Comparison of ENCODE assay signal across 1 cellular context in genomic region chr7:92678291-92678920, GRCh38.
A peak's percentile ranks its signal among the peaks of the same experiment; 100 is the strongest.
TF ChIP-seq lines count a peak whose summit lies in the region.

No MANE protein-coding gene starts in this region.

TF ChIP-seq in HepG2, 621 proteins besides CTCF, POLR2A, EP300 and RAD21 (continued from another document and continues in another):
- TF ChIP-seq, protein P1, sequence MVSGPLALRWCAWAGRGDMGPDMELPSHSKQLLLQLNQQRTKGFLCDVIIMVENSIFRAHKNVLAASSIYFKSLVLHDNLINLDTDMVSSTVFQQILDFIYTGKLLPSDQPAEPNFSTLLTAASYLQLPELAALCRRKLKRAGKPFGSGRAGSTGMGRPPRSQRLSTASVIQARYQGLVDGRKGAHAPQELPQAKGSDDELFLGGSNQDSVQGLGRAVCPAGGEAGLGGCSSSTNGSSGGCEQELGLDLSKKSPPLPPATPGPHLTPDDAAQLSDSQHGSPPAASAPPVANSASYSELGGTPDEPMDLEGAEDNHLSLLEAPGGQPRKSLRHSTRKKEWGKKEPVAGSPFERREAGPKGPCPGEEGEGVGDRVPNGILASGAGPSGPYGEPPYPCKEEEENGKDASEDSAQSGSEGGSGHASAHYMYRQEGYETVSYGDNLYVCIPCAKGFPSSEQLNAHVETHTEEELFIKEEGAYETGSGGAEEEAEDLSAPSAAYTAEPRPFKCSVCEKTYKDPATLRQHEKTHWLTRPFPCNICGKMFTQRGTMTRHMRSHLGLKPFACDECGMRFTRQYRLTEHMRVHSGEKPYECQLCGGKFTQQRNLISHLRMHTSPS (CRISPR knock-in tag; IDR thresholded peaks at IDR 0.05; ENCODE audit: low read depth), result no peak
- TF ChIP-seq GABPB1 (CRISPR knock-in tag; IDR thresholded peaks at IDR 0.05), result peak; percentile 59
- TF ChIP-seq ZNF343 (CRISPR knock-in tag; IDR thresholded peaks at IDR 0.05), result no peak
- TF ChIP-seq MXD4 (CRISPR knock-in tag; IDR thresholded peaks at IDR 0.05), result no peak
- TF ChIP-seq NR2F1 (CRISPR knock-in tag; IDR thresholded peaks at IDR 0.05), result peak in 1 of 2 experiments; percentile 33; a peak in 1 of 4 replicates
- TF ChIP-seq HIVEP1 (CRISPR knock-in tag; IDR thresholded peaks at IDR 0.05), result no peak
- no peak; the same call in 1 of the 2 replicates for TF ChIP-seq ZFY (CRISPR knock-in tag; IDR thresholded peaks at IDR 0.05)
- TF ChIP-seq HNRNPLL (IDR thresholded peaks at IDR 0.05; ENCODE audit: low read depth, low read length, poor library complexity, severe bottlenecking), result no peak
- 0 out of 2 replicates have a peak, but pooled peaks have one; percentile 55 for TF ChIP-seq ZNF205 (CRISPR knock-in tag; IDR thresholded peaks at IDR 0.05)
- no peak for TF ChIP-seq AKNA (CRISPR knock-in tag; IDR thresholded peaks at IDR 0.05; ENCODE audit: borderline replicate concordance)
- TF ChIP-seq NFRKB (IDR thresholded peaks at IDR 0.05), result no peak
- peak; percentile 49; the same call in 1 of the 2 replicates for TF ChIP-seq ZFP82 (CRISPR knock-in tag; IDR thresholded peaks at IDR 0.05; ENCODE audit: borderline replicate concordance)
- TF ChIP-seq ZNF367 (CRISPR knock-in tag; IDR thresholded peaks at IDR 0.05; ENCODE audit: borderline replicate concordance), result no peak
- TF ChIP-seq JUN (CRISPR knock-in tag; IDR thresholded peaks at IDR 0.05), result peak; percentile 72; the same call in 1 of the 2 replicates
- TF ChIP-seq FOXJ3 (CRISPR knock-in tag; IDR thresholded peaks at IDR 0.05; ENCODE audit: borderline replicate concordance), result peak; percentile 97
- no peak for TF ChIP-seq ZNF180 (CRISPR knock-in tag; IDR thresholded peaks at IDR 0.05; ENCODE audit: borderline replicate concordance, low read depth)
- TF ChIP-seq RCOR2 (CRISPR knock-in tag; IDR thresholded peaks at IDR 0.05), result peak; percentile 80; the same call in 1 of the 2 replicates
- peak; percentile 59; the same call in 1 of the 2 replicates for TF ChIP-seq ZNF430 (CRISPR knock-in tag; IDR thresholded peaks at IDR 0.05)
- no peak for TF ChIP-seq KDM5B (CRISPR knock-in tag; IDR thresholded peaks at IDR 0.05; ENCODE audit: borderline replicate concordance)
- TF ChIP-seq TAF15 (IDR thresholded peaks at IDR 0.05; ENCODE audit: low read depth, low read length, poor library complexity, severe bottlenecking), result no peak
- TF ChIP-seq KLF11 (CRISPR knock-in tag; IDR thresholded peaks at IDR 0.05), result no peak
- TF ChIP-seq ZNF782 (CRISPR knock-in tag; IDR thresholded peaks at IDR 0.05; ENCODE audit: borderline replicate concordance), result no peak
- no peak for TF ChIP-seq ZNF709 (CRISPR knock-in tag; IDR thresholded peaks at IDR 0.05)
- TF ChIP-seq FOXP4 (CRISPR knock-in tag; IDR thresholded peaks at IDR 0.05), result peak; percentile 98
- TF ChIP-seq KDM6A (CRISPR knock-in tag; IDR thresholded peaks at IDR 0.05; ENCODE audit: low read depth), result 0 out of 2 replicates have a peak, but pooled peaks have one; percentile 63
- no peak for TF ChIP-seq ZNF333 (CRISPR knock-in tag; IDR thresholded peaks at IDR 0.05; ENCODE audit: borderline replicate concordance)
- peak; percentile 43; the same call in 1 of the 2 replicates for TF ChIP-seq MYPOP (CRISPR knock-in tag; IDR thresholded peaks at IDR 0.05)
- TF ChIP-seq, protein P2, sequence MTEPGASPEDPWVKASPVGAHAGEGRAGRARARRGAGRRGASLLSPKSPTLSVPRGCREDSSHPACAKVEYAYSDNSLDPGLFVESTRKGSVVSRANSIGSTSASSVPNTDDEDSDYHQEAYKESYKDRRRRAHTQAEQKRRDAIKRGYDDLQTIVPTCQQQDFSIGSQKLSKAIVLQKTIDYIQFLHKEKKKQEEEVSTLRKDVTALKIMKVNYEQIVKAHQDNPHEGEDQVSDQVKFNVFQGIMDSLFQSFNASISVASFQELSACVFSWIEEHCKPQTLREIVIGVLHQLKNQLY (CRISPR knock-in tag; IDR thresholded peaks at IDR 0.05), result 0 out of 2 replicates have a peak, but pooled peaks have one; percentile 58
- peak; percentile 71; the same call in 1 of the 2 replicates for TF ChIP-seq ZNF24 (IDR thresholded peaks at IDR 0.05)
- TF ChIP-seq ZNF101 (CRISPR knock-in tag; IDR thresholded peaks at IDR 0.05; ENCODE audit: borderline replicate concordance, low read depth), result no peak
- no peak; the same call in 1 of the 2 replicates for TF ChIP-seq KDM5A (IDR thresholded peaks at IDR 0.05; ENCODE audit: borderline replicate concordance, low read length)
- no peak for TF ChIP-seq NFE2L2 (IDR thresholded peaks at IDR 0.05; ENCODE audit: low read length)
- TF ChIP-seq MAF1 (CRISPR knock-in tag; IDR thresholded peaks at IDR 0.05; ENCODE audit: borderline replicate concordance), result no peak
- peak; percentile 89 for TF ChIP-seq PITX1 (CRISPR knock-in tag; IDR thresholded peaks at IDR 0.05)
- no peak for TF ChIP-seq SYNCRIP (IDR thresholded peaks at IDR 0.05; ENCODE audit: insufficient read depth, low read depth, low read length)
- TF ChIP-seq U2AF1 (optimal IDR thresholded peaks at IDR 0.05; ENCODE audit: low read depth, low read length), result no peak
- TF ChIP-seq, protein P3, sequence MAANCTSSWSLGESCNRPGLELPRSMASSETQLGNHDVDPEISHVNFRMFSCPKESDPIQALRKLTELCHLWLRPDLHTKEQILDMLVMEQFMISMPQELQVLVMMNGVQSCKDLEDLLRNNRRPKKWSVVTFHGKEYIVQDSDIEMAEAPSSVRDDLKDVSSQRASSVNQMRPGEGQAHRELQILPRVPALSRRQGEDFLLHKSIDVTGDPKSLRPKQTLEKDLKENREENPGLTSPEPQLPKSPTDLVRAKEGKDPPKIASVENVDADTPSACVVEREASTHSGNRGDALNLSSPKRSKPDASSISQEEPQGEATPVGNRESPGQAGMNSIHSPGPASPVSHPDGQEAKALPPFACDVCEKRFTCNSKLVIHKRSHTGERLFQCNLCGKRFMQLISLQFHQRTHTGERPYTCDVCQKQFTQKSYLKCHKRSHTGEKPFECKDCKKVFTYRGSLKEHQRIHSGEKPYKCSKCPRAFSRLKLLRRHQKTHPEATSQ (CRISPR knock-in tag; IDR thresholded peaks at IDR 0.05; ENCODE audit: borderline replicate concordance), result no peak; the same call in 1 of the 2 replicates
- no peak for TF ChIP-seq THYN1 (CRISPR knock-in tag; IDR thresholded peaks at IDR 0.05; ENCODE audit: borderline replicate concordance, low read depth)
- TF ChIP-seq SNRNP70 (IDR thresholded peaks at IDR 0.05; ENCODE audit: low read depth, low read length), result no peak
- peak; percentile 81 for TF ChIP-seq ATF1 (CRISPR knock-in tag; IDR thresholded peaks at IDR 0.05)
- no peak for TF ChIP-seq ZNF563 (CRISPR knock-in tag; IDR thresholded peaks at IDR 0.05)
- TF ChIP-seq PRDM4 (CRISPR knock-in tag; IDR thresholded peaks at IDR 0.05; ENCODE audit: borderline replicate concordance), result no peak
- TF ChIP-seq NR3C1 (CRISPR knock-in tag; IDR thresholded peaks at IDR 0.05), result no peak
- TF ChIP-seq ZNF552 (CRISPR knock-in tag; IDR thresholded peaks at IDR 0.05; ENCODE audit: borderline replicate concordance), result no peak
- peak; percentile 61 for TF ChIP-seq ZEB1 (IDR thresholded peaks at IDR 0.05; ENCODE audit: insufficient replicate concordance, low read depth)
- TF ChIP-seq ZFP1 (CRISPR knock-in tag; IDR thresholded peaks at IDR 0.05), result no peak
- no peak for TF ChIP-seq GTF2F1 (IDR thresholded peaks at IDR 0.05; ENCODE audit: low read length)
- TF ChIP-seq ZSCAN22 (CRISPR knock-in tag; IDR thresholded peaks at IDR 0.05), result no peak
- no peak for TF ChIP-seq GZF1 (CRISPR knock-in tag; IDR thresholded peaks at IDR 0.05)
- no peak for TF ChIP-seq ZNF660 (CRISPR knock-in tag; IDR thresholded peaks at IDR 0.05; ENCODE audit: borderline replicate concordance, low read depth)
- TF ChIP-seq ZBTB20 (CRISPR knock-in tag; IDR thresholded peaks at IDR 0.05; ENCODE audit: borderline replicate concordance, low read depth), result peak; percentile 85; the same call in 1 of the 2 replicates
- no peak for TF ChIP-seq CEBPZ (IDR thresholded peaks at IDR 0.05; ENCODE audit: low read length)
